8 cellular contexts compared by ENCODE assay signal in the genomic region with DNA sequence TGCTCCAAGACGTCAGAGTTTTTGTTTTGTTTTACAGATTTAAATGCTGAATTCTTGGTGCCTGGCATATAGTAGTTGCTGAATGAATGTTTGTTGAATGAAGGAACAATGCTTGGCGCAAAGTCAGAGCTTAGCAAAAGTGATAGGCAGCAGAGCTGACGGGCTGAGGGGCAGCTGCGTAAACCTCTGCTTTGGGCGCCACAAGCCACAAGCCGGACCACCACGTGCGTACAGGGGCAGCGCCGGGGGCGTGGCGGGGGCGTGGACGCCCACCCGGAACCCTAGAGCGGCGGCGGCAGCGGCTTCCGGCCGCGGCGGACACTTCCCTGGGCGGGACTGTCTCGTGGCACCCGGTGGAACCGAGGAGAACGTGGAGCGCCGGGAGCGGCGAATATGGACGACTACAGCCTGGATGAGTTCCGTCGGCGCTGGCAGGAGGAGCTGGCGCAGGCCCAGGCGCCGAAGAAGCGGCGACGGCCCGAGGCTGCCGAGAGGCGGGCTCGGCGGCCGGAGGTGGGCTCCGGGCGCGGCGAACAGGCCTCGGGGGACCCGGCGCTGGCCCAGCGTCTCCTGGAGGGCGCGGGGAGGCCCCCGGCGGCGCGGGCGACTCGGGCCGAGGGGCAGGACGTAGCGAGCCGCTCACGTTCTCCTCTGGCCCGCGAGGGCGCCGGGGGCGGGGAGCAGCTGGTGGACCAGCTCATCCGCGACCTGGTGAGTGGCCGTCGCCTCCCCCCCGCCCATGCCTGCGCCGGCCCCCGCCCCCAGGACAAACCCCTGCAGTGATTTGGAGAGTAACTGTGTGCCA. TPM values are rescaled to one million over a fixed set of nuclear protein-coding genes. Genes with fewer than 3 reads are reported as not detected.
A peak's percentile ranks its signal among the peaks of the same experiment; 100 is the strongest.
DNase-seq lines count a peak whose midpoint lies in the region; ATAC-seq and TF ChIP-seq lines count a peak whose summit lies in the region.

A gene with protein sequence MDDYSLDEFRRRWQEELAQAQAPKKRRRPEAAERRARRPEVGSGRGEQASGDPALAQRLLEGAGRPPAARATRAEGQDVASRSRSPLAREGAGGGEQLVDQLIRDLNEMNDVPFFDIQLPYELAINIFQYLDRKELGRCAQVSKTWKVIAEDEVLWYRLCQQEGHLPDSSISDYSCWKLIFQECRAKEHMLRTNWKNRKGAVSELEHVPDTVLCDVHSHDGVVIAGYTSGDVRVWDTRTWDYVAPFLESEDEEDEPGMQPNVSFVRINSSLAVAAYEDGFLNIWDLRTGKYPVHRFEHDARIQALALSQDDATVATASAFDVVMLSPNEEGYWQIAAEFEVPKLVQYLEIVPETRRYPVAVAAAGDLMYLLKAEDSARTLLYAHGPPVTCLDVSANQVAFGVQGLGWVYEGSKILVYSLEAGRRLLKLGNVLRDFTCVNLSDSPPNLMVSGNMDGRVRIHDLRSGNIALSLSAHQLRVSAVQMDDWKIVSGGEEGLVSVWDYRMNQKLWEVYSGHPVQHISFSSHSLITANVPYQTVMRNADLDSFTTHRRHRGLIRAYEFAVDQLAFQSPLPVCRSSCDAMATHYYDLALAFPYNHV (plus strand): TSS at position 306 of the 805 bp plus-strand sequence. CDS start 88 bp downstream, at position 394.

- TF ChIP-seq CTCF in foreskin keratinocyte (conservative IDR thresholded peaks at IDR 0.05): no peak

- H3K9me3 ChIP-seq in HUES64 (ENCODE audit: insufficient read depth, low read depth, low read length): no peaks in the 10 kb centered on the region
- H3K9me3 ChIP-seq in neuron (ENCODE audit: low read length): no peaks in the 10 kb centered on the region
- no peaks in the 10 kb centered on the region for H3K9me3 ChIP-seq in subcutaneous abdominal adipose tissue (ENCODE audit: control insufficient read depth in 5 of 5, low read length in 5 of 5)

- H2AFZ ChIP-seq in neuron (ENCODE audit: low read depth, low read length): peak within 1 kb of the TSS; percentile 87

- DNase-seq in DMS114 treated with DMSO at 0.1 percent for 48 hours (lab: John Stamatoyannopoulos, UW; ENCODE audit: unreplicated experiment) (peak; percentile 75), RKO (ENCODE audit: low spot score) (peak; percentile 74), activated gamma-delta T cell (lab: John Stamatoyannopoulos, UW) (peak; percentile 54), foreskin keratinocyte (peak; percentile 27 to 53)

- H3K27me3 ChIP-seq in HUES64 (ENCODE audit: insufficient read depth, low read length) (no peaks in the 10 kb centered on the region), foreskin keratinocyte (peaks cover 6% of the 10 kb centered on the region), neuron (ENCODE audit: insufficient read depth, low read length) (peaks cover 5% of the 10 kb centered on the region), subcutaneous abdominal adipose tissue (ENCODE audit: control insufficient read depth in 5 of 5, insufficient read depth in 4 of 5, low read length in 5 of 5) (no peaks in the 10 kb centered on the region)

- H3K4me3 ChIP-seq in HUES64 (ENCODE audit: low read length) (peak within 1 kb of the TSS; percentile 83), neuron (ENCODE audit: low read length) (peak within 1 kb of the TSS; percentile 73), subcutaneous abdominal adipose tissue (ENCODE audit: low read depth in 1 of 5, low read length in 5 of 5) (peak within 1 kb of the TSS; percentile 73 to 89 (median 78))

- peaks cover 10% of the 10 kb centered on the region for H3K36me3 ChIP-seq in HUES64 (ENCODE audit: insufficient read depth, low read length)
- no peaks in the 10 kb centered on the region for H3K36me3 ChIP-seq in neuron (ENCODE audit: insufficient read depth, low read length)
- H3K36me3 ChIP-seq in subcutaneous abdominal adipose tissue (ENCODE audit: control insufficient read depth in 5 of 5, insufficient read depth in 5 of 5, low read length in 5 of 5): peaks cover 0 to 2% (median 0%) of the 10 kb centered on the region in 5 donors

- H3K27ac ChIP-seq in HUES64 (ENCODE audit: low read depth, low read length) (peak within 1 kb of the TSS; percentile 84; the same call in 1 of the 2 replicates), foreskin keratinocyte (peak within 1 kb of the TSS; percentile 97), subcutaneous abdominal adipose tissue (ENCODE audit: low read depth, low read length) (peak within 1 kb of the TSS; percentile 52)

- peak within 1 kb of the TSS; percentile 92 for H3K9ac ChIP-seq in HUES64 (ENCODE audit: low read depth, low read length)
- peak within 1 kb of the TSS; percentile 73 to 91 (median 78) for H3K9ac ChIP-seq in subcutaneous abdominal adipose tissue (ENCODE audit: low read length in 5 of 5)

- ATAC-seq in GM21447 (IDR thresholded peaks at IDR 0.05; ENCODE audit: unreplicated experiment): peak; percentile 79
- ATAC-seq in foreskin keratinocyte: peak; percentile 84

- no peaks in the 10 kb centered on the region for H3K4me1 ChIP-seq in HUES64 (ENCODE audit: insufficient read depth, low read length)
- peaks cover 5% of the 10 kb centered on the region for H3K4me1 ChIP-seq in foreskin keratinocyte
- peaks cover 4% of the 10 kb centered on the region for H3K4me1 ChIP-seq in neuron (ENCODE audit: insufficient read depth, low read length)
- peaks cover 1 to 11% (median 10%) of the 10 kb centered on the region in 5 donors for H3K4me1 ChIP-seq in subcutaneous abdominal adipose tissue (ENCODE audit: control insufficient read depth in 5 of 5, insufficient read depth in 5 of 5, low read length in 5 of 5)

- WGBS in HUES64: under 1% methylated on average over 82 of the region's 82 CpGs

RNA-seq across cellular contexts. Expression of the gene that starts here (rescaled TPM):
- 12.0 TPM for polyA plus RNA-seq in HUES64 (2013, experiment 1 of 2)
- polyA plus RNA-seq in HUES64 (2013, experiment 2 of 2): 13.6 TPM
- total RNA-seq in foreskin keratinocyte: 6.6 and 8.5 TPM in 2 replicates
- 2.7 and 4.2 TPM in 2 replicates for polyA plus RNA-seq in foreskin keratinocyte

Comparison
In these comparisons a context has a peak if more than half of its experiments do, and no peak if none do; other contexts are left out.
1. Peak in every context shown above with its lines: DNase-seq, ATAC-seq, H3K4me3 ChIP-seq and H3K27ac ChIP-seq.